1 cellular context compared by ENCODE assay signal in genomic region chr3:38346584-38347410, GRCh38.
A peak's percentile ranks its signal among the peaks of the same experiment; 100 is the strongest.
TF ChIP-seq lines count a peak whose summit lies in the region.

TSS of gene XYLB (plus strand) at chr3:38346785. CDS start at chr3:38346869, 84 bp downstream.

TF ChIP-seq in HepG2, 621 proteins besides CTCF, POLR2A, EP300 and RAD21 (continued from another document and continues in another):
- TF ChIP-seq TFDP1 (CRISPR knock-in tag; IDR thresholded peaks at IDR 0.05; ENCODE audit: borderline replicate concordance) (peak; percentile 95), REST (IDR thresholded peaks at IDR 0.05; ENCODE audit: borderline replicate concordance in 1 of 2, low read depth in 1 of 2, low read length in 2 of 2) (no peak; a peak in 1 of 4 replicates), ZSCAN25 (CRISPR knock-in tag; IDR thresholded peaks at IDR 0.05) (peak; percentile 78), SALL2 (CRISPR knock-in tag; IDR thresholded peaks at IDR 0.05) (peak; percentile 96), ZNF513 (CRISPR knock-in tag; conservative IDR thresholded peaks at IDR 0.05) (no peak), HOMEZ (CRISPR knock-in tag; IDR thresholded peaks at IDR 0.05; ENCODE audit: low read depth) (0 out of 2 replicates have a peak, but pooled peaks have one; percentile 76), AFF4 (CRISPR knock-in tag; IDR thresholded peaks at IDR 0.05) (no peak; the same call in 1 of the 2 replicates), ZNF224 (CRISPR knock-in tag; IDR thresholded peaks at IDR 0.05) (peak; percentile 82; the same call in 1 of the 2 replicates), FOXC1 (CRISPR knock-in tag; IDR thresholded peaks at IDR 0.05; ENCODE audit: borderline replicate concordance) (peak; percentile 99), ZNF703 (CRISPR knock-in tag; IDR thresholded peaks at IDR 0.05; ENCODE audit: borderline replicate concordance) (peak; percentile 82; the same call in 1 of the 2 replicates), ZNF460 (CRISPR knock-in tag; IDR thresholded peaks at IDR 0.05; ENCODE audit: borderline replicate concordance) (no peak; the same call in 1 of the 2 replicates), ZXDC (CRISPR knock-in tag; IDR thresholded peaks at IDR 0.05) (peak; percentile 84), ZBTB1 (CRISPR knock-in tag; IDR thresholded peaks at IDR 0.05; ENCODE audit: borderline replicate concordance) (no peak), ELK4 (CRISPR knock-in tag; IDR thresholded peaks at IDR 0.05; ENCODE audit: borderline replicate concordance) (no peak), ZNF451 (CRISPR knock-in tag; IDR thresholded peaks at IDR 0.05) (peak; percentile 98), ZNF710 (CRISPR knock-in tag; IDR thresholded peaks at IDR 0.05; ENCODE audit: borderline replicate concordance) (peak; percentile 71; the same call in 1 of the 2 replicates), JDP2 (CRISPR knock-in tag; IDR thresholded peaks at IDR 0.05; ENCODE audit: borderline replicate concordance) (peak; percentile 61; the same call in 1 of the 2 replicates), UBTF (CRISPR knock-in tag; IDR thresholded peaks at IDR 0.05) (peak; percentile 86), ZNF850 (CRISPR knock-in tag; conservative IDR thresholded peaks at IDR 0.05) (no peak), KMT2B (CRISPR knock-in tag; IDR thresholded peaks at IDR 0.05) (peak; percentile 82), GTF3A (CRISPR knock-in tag; conservative IDR thresholded peaks at IDR 0.05) (peak; percentile 84; the same call in 1 of the 2 replicates), MXI1 (IDR thresholded peaks at IDR 0.05; ENCODE audit: borderline replicate concordance, low read depth, low read length) (peak; percentile 92; the same call in 2 of the 3 replicates), THAP9 (CRISPR knock-in tag; IDR thresholded peaks at IDR 0.05; ENCODE audit: borderline replicate concordance) (peak; percentile 75; the same call in 1 of the 2 replicates), ZNF484 (CRISPR knock-in tag; IDR thresholded peaks at IDR 0.05; ENCODE audit: borderline replicate concordance, low read depth) (no peak), ZFP62 (CRISPR knock-in tag; IDR thresholded peaks at IDR 0.05) (no peak)
